In genomic region chr11:132073787-132074186, GRCh38 we compare ENCODE assay signal across 15 cellular contexts.
"Had no signal": no experiment of that assay in that cellular context is flagged by ENCODE, and none has a peak within 500 bp of the region (broad histone marks: within the 10 kb centered on the region; RNA-seq: fewer than 3 reads in every experiment).

No MANE protein-coding gene starts in this region.

- H3K36me3 ChIP-seq: neutrophil, suprapubic skin had no signal

- ATAC-seq: activated CD8-positive, alpha-beta T cell treated with anti-CD3 and anti-CD28 coated beads for 36 hours; activated T-cell treated with anti-CD3 and anti-CD28 coated beads, Interleukin-2, amount 50 U/mL, for 72 hours; sciatic nerve; T-cell had no signal

- H3K9me3 ChIP-seq: neutrophil, suprapubic skin had no signal

- H3K27me3 ChIP-seq: neutrophil, suprapubic skin had no signal

- DNase-seq: activated CD8-positive, alpha-beta memory T cell treated with anti-CD3 and anti-CD28 coated beads, Interleukin-2, amount 50 U/mL, for 4 hours; activated CD8-positive, alpha-beta T cell treated with anti-CD3 and anti-CD28 coated beads for 36 hours; activated gamma-delta T cell treated with Interleukin-2 at 50 U/mL for 16 hours; activated naive CD8-positive, alpha-beta T cell treated with anti-CD3 and anti-CD28 coated beads for 36 hours; activated T-cell treated with anti-CD3 and anti-CD28 coated beads, Interleukin-2, amount 50 U/mL, for 72 hours; hypothalamus; midbrain; naive B cell; stimulated activated CD4-positive, alpha-beta T cell treated with anti-CD3 and anti-CD28 coated beads, Interleukin-2, amount 100 ng/mL, for 48 hours; stimulated activated naive CD4-positive, alpha-beta T cell treated with Interleukin-2 at 50 U/mL for 16 hours; T-cell; T1000 had no signal

- H3K27ac ChIP-seq: neutrophil, suprapubic skin had no signal

- H3K4me1 ChIP-seq: suprapubic skin had no signal

- H3K4me3 ChIP-seq: suprapubic skin had no signal
